8 cellular contexts compared by ENCODE assay signal in the genomic region with DNA sequence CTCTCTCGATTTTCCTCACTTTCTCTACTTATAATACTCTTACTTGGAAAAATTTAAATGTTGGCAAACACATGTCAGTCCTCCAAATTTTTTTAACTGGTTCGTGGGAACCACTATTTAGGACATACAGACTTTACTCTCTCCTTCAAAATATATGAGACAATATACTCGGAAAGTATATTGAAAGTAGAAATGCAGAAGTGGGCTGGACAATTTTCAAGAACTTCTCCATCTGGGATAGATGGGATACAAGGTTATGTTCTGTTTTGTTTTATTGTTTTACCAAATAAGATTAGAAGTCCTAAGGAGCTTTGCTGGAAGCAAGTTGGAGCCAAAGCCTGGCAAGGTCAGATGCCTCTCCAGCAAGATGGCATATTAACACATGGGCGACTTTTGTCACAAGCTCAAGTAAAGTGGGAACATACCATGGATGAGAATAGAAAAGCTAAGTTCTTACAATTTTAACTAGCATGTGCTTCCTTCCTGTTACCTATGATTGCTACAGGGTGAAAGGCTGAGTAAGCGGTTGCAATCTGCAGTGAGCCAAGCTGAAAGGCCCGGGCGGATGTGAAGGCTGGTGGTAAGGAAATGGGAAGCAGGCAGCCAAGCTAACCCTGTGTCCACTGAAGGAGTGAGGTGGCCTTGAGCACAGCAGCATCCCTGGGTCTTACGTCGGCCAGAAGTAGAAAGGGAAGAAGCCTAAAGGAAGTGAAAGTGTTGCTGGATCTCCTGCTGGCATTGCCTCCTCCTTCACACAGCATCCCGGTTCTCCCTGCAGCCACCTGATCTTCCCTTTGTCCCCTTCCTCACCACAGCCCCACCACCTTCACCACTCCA. TPM values are rescaled to one million over a fixed set of nuclear protein-coding genes. Genes with fewer than 3 reads are reported as not detected.
DNase-seq lines count a peak whose midpoint lies in the region; ATAC-seq, FAIRE-seq and TF ChIP-seq lines count a peak whose summit lies in the region.

No MANE protein-coding gene starts in this region.

- no peak for TF ChIP-seq RAD21 in GM12878 (IDR thresholded peaks at IDR 0.05; ENCODE audit: insufficient read depth, low read depth, low read length)

- no peak overlapping the region for H3K9ac ChIP-seq in OCI-LY3 (ENCODE audit: low read length)
- peak overlapping the region; percentile 85 for H3K9ac ChIP-seq in GM12878 (ENCODE audit: control insufficient read depth, insufficient read depth, low read length)
- peak overlapping the region in 1 of 2 donors; percentile 34 for H3K9ac ChIP-seq in mucosa of rectum (ENCODE audit: low read depth in 1 of 2, low read length in 2 of 2)

- RAD21 ChIA-PET in GM12878 (lab: Charles Lee; ENCODE audit: unreplicated experiment), result interaction anchor here (0.5 to 12.6 kb wide), 6 partner anchors 12 to 169 kb away, joined by 3 to 405 read pairs (median 144); no protein-coding TSS in a partner anchor

- no peak overlapping the region for H3K27ac ChIP-seq in OCI-LY3 (ENCODE audit: low read length)
- peak overlapping the region; percentile 92 for H3K27ac ChIP-seq in GM12878 (ENCODE audit: control insufficient read depth, insufficient read depth)
- peak overlapping the region in 1 of 2 donors; percentile 45 for H3K27ac ChIP-seq in mucosa of rectum (ENCODE audit: low read depth in 2 of 2, low read length in 2 of 2)

- in situ Hi-C loops in GM12878 (cut with MboI), result loop anchor here (5.0 kb wide), 1 partner anchor 68 kb away; no protein-coding TSS in a partner anchor

- TF ChIP-seq EP300 in GM12878 (IDR thresholded peaks at IDR 0.05; ENCODE audit: borderline replicate concordance in 1 of 2, control insufficient read depth in 1 of 2, low read depth in 2 of 2, low read length in 2 of 2), result no peak

- no peaks in the 10 kb centered on the region for H3K9me3 ChIP-seq in OCI-LY3 (ENCODE audit: insufficient read depth, low read length)
- no peaks in the 10 kb centered on the region for H3K9me3 ChIP-seq in GM12878 (replicated peaks; ENCODE audit: control insufficient read depth, insufficient read depth, low read length)
- no peaks in the 10 kb centered on the region for H3K9me3 ChIP-seq in mucosa of rectum (ENCODE audit: control insufficient read depth in 2 of 2, low read length in 2 of 2)
- no peaks in the 10 kb centered on the region for H3K9me3 ChIP-seq in Caco-2

- H3K27ac Mint-ChIP-seq in Caco-2 (ENCODE audit: unreplicated experiment), result no peak overlapping the region

- H4K20me1 ChIP-seq in OCI-LY3 (ENCODE audit: insufficient read depth, low read length) (peaks cover 4% of the 10 kb centered on the region), GM12878 (ENCODE audit: control insufficient read depth, insufficient read depth) (no peaks in the 10 kb centered on the region)

- no TSS peak for BruUV-seq in GM12878 (replicated peaks; lab: Mats Ljungman, UMichigan)
- BruUV-seq in Caco-2 (replicated peaks; lab: Mats Ljungman, UMichigan), result no TSS peak

- H3K4me3 Mint-ChIP-seq in Caco-2 (ENCODE audit: unreplicated experiment), result no peak overlapping the region

- POLR2A ChIA-PET in GM12878 (lab: Charles Lee) (interaction anchor here (1.3 to 10.1 kb wide), 4 partner anchors 12 to 66 kb away, joined by 6 to 265 read pairs (median 130); no protein-coding TSS in a partner anchor), Caco-2 (lab: Charles Lee) (no interaction called here)

- WGBS in GM12878 (ENCODE audit: insufficient coverage, insufficient replicate concordance, low lambda C conversion rate, missing lambda C conversion rate), result 8% methylated on average over 10 of the region's 10 CpGs

- H2AFZ ChIP-seq in OCI-LY3 (ENCODE audit: low read depth, low read length), result no peak overlapping the region
- H2AFZ ChIP-seq in GM12878 (ENCODE audit: control insufficient read depth, low read depth, low read length), result no peak overlapping the region

- FAIRE-seq in GM12878 (lab: Jason Lieb, UNC), result no peak

- SMC1A ChIA-PET in GM12878 (lab: Charles Lee; ENCODE audit: uncharacterized antibody, unreplicated experiment), result interaction anchor here (2.2 to 13.3 kb wide), 6 partner anchors 11 to 141 kb away, joined by 7 to 446 read pairs (median 123); no protein-coding TSS in a partner anchor

- no peaks in the 10 kb centered on the region for H3K27me3 Mint-ChIP-seq in Caco-2 (ENCODE audit: insufficient read depth, unreplicated experiment)

- H3K36me3 ChIP-seq in OCI-LY3 (replicated peaks; ENCODE audit: low read depth, low read length) (no peaks in the 10 kb centered on the region), GM12878 (ENCODE audit: control insufficient read depth in 2 of 2, insufficient read depth in 2 of 2, low read length in 1 of 2) (peaks cover 2 to 17% of the 10 kb centered on the region in 2 experiments; a peak in 3 of 4 replicates), mucosa of rectum (ENCODE audit: control insufficient read depth in 2 of 2, insufficient read depth in 2 of 2, low read length in 2 of 2) (no peaks in the 10 kb centered on the region), Caco-2 (ENCODE audit: control insufficient read depth, insufficient read depth, low read length) (no peaks in the 10 kb centered on the region)

- H3K4me2 ChIP-seq in OCI-LY3 (ENCODE audit: low read length) (peak overlapping the region; percentile 13), GM12878 (ENCODE audit: control insufficient read depth, insufficient read depth) (peak overlapping the region; percentile 92)

- no peaks in the 10 kb centered on the region for H3K4me1 Mint-ChIP-seq in Caco-2 (ENCODE audit: low read depth, unreplicated experiment)

- DNase-seq in GM12878 (ENCODE audit: low read depth, low spot score) (no peak), Caco-2 (no peak), NCI-H69 (lab: John Stamatoyannopoulos, UW) (no peak), NCI-H128 (lab: John Stamatoyannopoulos, UW; ENCODE audit: unreplicated experiment) (no peak)

- H3K4me1 ChIP-seq in OCI-LY3 (ENCODE audit: low read length), result peaks cover 26% of the 10 kb centered on the region
- peaks cover 27% of the 10 kb centered on the region for H3K4me1 ChIP-seq in GM12878 (ENCODE audit: control insufficient read depth, insufficient read depth, low read length)
- H3K4me1 ChIP-seq in mucosa of rectum (ENCODE audit: control insufficient read depth in 2 of 2, insufficient read depth in 2 of 2, low read length in 2 of 2), result peaks cover 25 to 30% of the 10 kb centered on the region in 2 donors
- no peaks in the 10 kb centered on the region for H3K4me1 ChIP-seq in Caco-2

- no peaks in the 10 kb centered on the region for H3K79me2 ChIP-seq in OCI-LY3 (ENCODE audit: low read length)
- peaks cover 99% of the 10 kb centered on the region for H3K79me2 ChIP-seq in GM12878 (ENCODE audit: control insufficient read depth, insufficient read depth, low read length)

- CTCF ChIA-PET in GM12878 (lab: Yijun Ruan, JAX), result interaction anchor here (0.8 to 9.8 kb wide), 7 partner anchors 13 to 141 kb away, joined by 3 to 411 read pairs (median 8); no protein-coding TSS in a partner anchor
- CTCF ChIA-PET in Caco-2 (lab: Charles Lee), result no interaction called here

- H3K27me3 ChIP-seq in OCI-LY3 (ENCODE audit: low read depth, low read length) (0 out of 2 replicates have a peak, but pooled peaks cover 13% of the 10 kb centered on the region), GM12878 (replicated peaks in 1 of 2; ENCODE audit: control insufficient read depth in 2 of 2, insufficient read depth in 2 of 2, low read length in 1 of 2) (no peaks in the 10 kb centered on the region), mucosa of rectum (ENCODE audit: control insufficient read depth in 2 of 2, insufficient read depth in 2 of 2, low read length in 2 of 2) (no peaks in the 10 kb centered on the region), Caco-2 (replicated peaks; ENCODE audit: control insufficient read depth, insufficient read depth, low read length) (no peaks in the 10 kb centered on the region)

- ATAC-seq in GM19467 (IDR thresholded peaks at IDR 0.05; ENCODE audit: unreplicated experiment) (peak; percentile 41), GM12878 (peak; percentile 32), GM18870 (IDR thresholded peaks at IDR 0.05; ENCODE audit: unreplicated experiment) (no peak)

- TF ChIP-seq POLR2A in GM12878 (IDR thresholded peaks at IDR 0.05; ENCODE audit: low read depth, low read length), result peak; percentile 76

- intact Hi-C loops in GM12878 (cut with micrococcal nuclease; ENCODE audit: unreplicated experiment) (no loop called here), Caco-2 (cut with micrococcal nuclease; ENCODE audit: unreplicated experiment) (no loop called here)

- TF ChIP-seq CTCF in OCI-LY3 (IDR thresholded peaks at IDR 0.05; ENCODE audit: low read depth, low read length), result no peak
- no peak for TF ChIP-seq CTCF in GM12878 (IDR thresholded peaks at IDR 0.05 in 2 of 3, conservative IDR thresholded peaks at IDR 0.05 in 1 of 3; ENCODE audit: control insufficient read depth in 2 of 3, extremely low read depth in 1 of 3, insufficient read depth in 1 of 3, low read depth in 3 of 3, low read length in 3 of 3)
- no peak for TF ChIP-seq CTCF in Caco-2 (IDR thresholded peaks at IDR 0.05; ENCODE audit: insufficient read depth in 1 of 2, low read depth in 1 of 2, low read length in 1 of 2, severe bottlenecking in 1 of 2, unreplicated experiment in 1 of 2)

- no peaks in the 10 kb centered on the region for H3K9me3 Mint-ChIP-seq in Caco-2 (ENCODE audit: unreplicated experiment)

- no peaks in the 10 kb centered on the region for H3K36me3 Mint-ChIP-seq in Caco-2 (ENCODE audit: insufficient read depth, unreplicated experiment)

- H3K4me3 ChIP-seq in OCI-LY3 (ENCODE audit: low read length) (no peak overlapping the region), GM12878 (peak overlapping the region; percentile 76), mucosa of rectum (ENCODE audit: low read length in 2 of 2) (peak overlapping the region; percentile 21 to 49), Caco-2 (ENCODE audit: low read depth, low read length) (no peak overlapping the region)

RNA-seq across cellular contexts. Expression of a gene that starts 7.1 kb away (rescaled TPM):
- total RNA-seq in GM12878 (2013; cell fraction: nucleolus; rRNA removed), result 212 and 228 TPM in 2 replicates
- total RNA-seq in GM12878 (2014; rRNA removed) (28.9 and 33.4 TPM in 2 replicates), GM12878 (2014; rRNA removed; fragmentation: Illumina TruSeq; extraction: Trizol) (31.4 and 32.6 TPM in 2 replicates), GM12878 (2021) (31.6 TPM in 2 replicates), Caco-2 (2022) (2.1 and 2.3 TPM in 2 replicates)
- 33.8 TPM for polyA plus RNA-seq in GM12878 (2011; ENCODE audit: low read depth)
- polyA plus RNA-seq in GM12878 (2011; rRNA removed) (34.3 and 46.0 TPM in 2 replicates), GM12878 (2014; fragmentation: Illumina TruSeq; extraction: Trizol) (30.9 and 39.1 TPM in 2 replicates), GM12878 (2014; fragmentation: Nextera tagmentation; extraction: Ambion mirVana) (10 to 100 TPM in 1 of 2 experiments, 1 to 10 TPM in 1; 5.4 to 11.1 TPM), GM12878 (2014; rRNA removed) (17.5 and 18.2 TPM in 2 replicates), GM12878 (2016; fragmentation: Nextera tagmentation; extraction: Ambion mirVana) (10 to 100 TPM in 1 of 2 experiments, 1 to 10 TPM in 1; 8.3 to 23.9 TPM)
- 15.7 and 17.7 TPM in 2 replicates for polyA plus RNA-seq in GM12878 (2011; cell fraction: cytosol; rRNA removed)
- 23.9 and 28.8 TPM in 2 replicates for polyA plus RNA-seq in GM12878 (2011; cell fraction: nucleus; rRNA removed)
- polyA plus RNA-seq in GM12878 (2012), result 20.4 and 35.3 TPM in 2 replicates
- 49.0 and 54.4 TPM in 2 replicates for polyA minus RNA-seq in GM12878 (2011; rRNA and poly(A)+ RNA removed)
- polyA minus RNA-seq in GM12878 (2011; cell fraction: cytosol; rRNA and poly(A)+ RNA removed), result 16.2 and 17.7 TPM in 2 replicates
- 40.9 and 59.3 TPM in 2 replicates for polyA minus RNA-seq in GM12878 (2011; cell fraction: nucleus; rRNA and poly(A)+ RNA removed)

RNA-seq across cellular contexts. Expression of a gene that starts 37.3 kb away (rescaled TPM):
- total RNA-seq in GM12878 (2013; cell fraction: nucleolus; rRNA removed), result 10.3 and 11.1 TPM in 2 replicates
- total RNA-seq in GM12878 (2014; rRNA removed), result 11.0 and 12.4 TPM in 2 replicates
- 6.8 and 7.6 TPM in 2 replicates for total RNA-seq in GM12878 (2014; rRNA removed; fragmentation: Illumina TruSeq; extraction: Trizol)
- 5.9 and 6.7 TPM in 2 replicates for total RNA-seq in GM12878 (2021)
- polyA plus RNA-seq in GM12878 (2011; ENCODE audit: low read depth), result 3.9 TPM
- 11.6 and 14.8 TPM in 2 replicates for polyA plus RNA-seq in GM12878 (2011; rRNA removed)
- polyA plus RNA-seq in GM12878 (2011; cell fraction: cytosol; rRNA removed), result 8.9 and 9.0 TPM in 2 replicates
- 5.6 and 6.5 TPM in 2 replicates for polyA plus RNA-seq in GM12878 (2011; cell fraction: nucleus; rRNA removed)
- 4.4 and 5.8 TPM in 2 replicates for polyA plus RNA-seq in GM12878 (2012)
- polyA plus RNA-seq in GM12878 (2014; fragmentation: Illumina TruSeq; extraction: Trizol), result 6.1 and 7.7 TPM in 2 replicates
- polyA plus RNA-seq in GM12878 (2014; fragmentation: Nextera tagmentation; extraction: Ambion mirVana), result 1 to 10 TPM in 1 of 2 experiments, under 1 TPM in 1; 0.58 to 2.7 TPM
- polyA plus RNA-seq in GM12878 (2014; rRNA removed), result 10.9 and 12.4 TPM in 2 replicates
- 10 to 100 TPM; 10.9 to 12.3 TPM for polyA plus RNA-seq in GM12878 (2016; fragmentation: Nextera tagmentation; extraction: Ambion mirVana)
- 6.7 and 7.0 TPM in 2 replicates for polyA minus RNA-seq in GM12878 (2011; rRNA and poly(A)+ RNA removed)
- polyA minus RNA-seq in GM12878 (2011; cell fraction: cytosol; rRNA and poly(A)+ RNA removed), result 2.9 and 3.5 TPM in 2 replicates
- 5.9 and 11.9 TPM in 2 replicates for polyA minus RNA-seq in GM12878 (2011; cell fraction: nucleus; rRNA and poly(A)+ RNA removed)
- total RNA-seq in Caco-2 (2022), result 6.1 and 6.4 TPM in 2 replicates

Comparison
In these comparisons a context has a peak if more than half of its experiments do, and no peak if none do; other contexts are left out.
1. H3K4me3 ChIP-seq: peak in GM12878 (single experiment) and mucosa of rectum (2 of 2); none in OCI-LY3 (single experiment) and Caco-2 (single experiment).